In genomic region chr2:84939426-84940087, GRCh38 we compare ENCODE assay signal across 1 cellular context.
TF ChIP-seq lines count a peak whose summit lies in the region.

No MANE protein-coding gene starts in this region.

TF ChIP-seq in H1, 55 proteins besides CTCF, POLR2A, EP300 and RAD21 (continued from another document):
- TF ChIP-seq ATF2 (IDR thresholded peaks at IDR 0.05; ENCODE audit: low read length): 0 out of 2 replicates have a peak, but pooled peaks have one; percentile 53
